Comparison of ENCODE assay signal across 1 cellular context in the genomic region with DNA sequence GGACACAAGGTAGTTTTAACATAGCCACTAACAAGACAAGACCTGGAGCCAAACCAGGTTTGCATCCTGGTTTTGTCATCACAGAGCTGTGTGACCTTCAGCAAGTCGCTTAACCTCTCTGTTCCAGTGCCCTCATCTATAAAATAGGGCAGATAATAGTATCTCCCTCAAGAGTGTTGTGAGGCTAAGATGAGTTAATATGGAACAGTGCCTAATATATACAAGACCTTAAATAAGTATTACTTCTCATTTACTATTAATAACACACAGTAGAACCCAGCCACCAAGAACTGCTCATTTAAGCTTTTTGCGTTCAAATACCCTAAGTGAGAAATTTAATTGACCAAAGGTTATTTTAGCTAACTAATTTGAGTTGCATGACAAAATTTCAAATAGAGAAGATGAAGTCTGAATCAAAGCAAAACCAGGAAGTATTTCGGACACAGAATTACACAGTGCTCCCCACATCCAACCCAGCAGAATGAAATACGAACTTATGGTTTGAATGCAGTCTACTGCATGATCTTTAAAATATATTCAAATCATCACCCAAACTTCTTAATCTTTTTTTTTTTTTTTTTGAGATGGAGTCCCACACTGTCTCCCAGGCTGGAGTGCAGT.
TF ChIP-seq lines count a peak whose summit lies in the region.

No MANE protein-coding gene starts in this region.

TF ChIP-seq in GM12878, 131 proteins besides CTCF, POLR2A, EP300 and RAD21 (continued from another document and continues in another):
- TF ChIP-seq CBX3 (IDR thresholded peaks at IDR 0.05; ENCODE audit: borderline replicate concordance, low read depth), result no peak
- no peak for TF ChIP-seq STAT1 (conservative IDR thresholded peaks at IDR 0.05)
- no peak for TF ChIP-seq POLR2AphosphoS2 (IDR thresholded peaks at IDR 0.05; ENCODE audit: low read depth, low read length)
- TF ChIP-seq PAX5 (IDR thresholded peaks at IDR 0.05; ENCODE audit: borderline replicate concordance, low read depth, low read length), result no peak
- no peak for TF ChIP-seq IKZF2 (IDR thresholded peaks at IDR 0.05)
- no peak for TF ChIP-seq LARP7 (IDR thresholded peaks at IDR 0.05)
- TF ChIP-seq EGR1 (IDR thresholded peaks at IDR 0.05; ENCODE audit: borderline replicate concordance in 1 of 2, low read depth in 2 of 2, low read length in 2 of 2), result no peak
- no peak for TF ChIP-seq BACH1 (IDR thresholded peaks at IDR 0.05; ENCODE audit: borderline replicate concordance)
- no peak for TF ChIP-seq EZH2 (IDR thresholded peaks at IDR 0.05; ENCODE audit: borderline replicate concordance, control insufficient read depth, low read depth, low read length)
- peak; percentile 21; the same call in 1 of the 2 replicates for TF ChIP-seq BCL11A (IDR thresholded peaks at IDR 0.05; ENCODE audit: low read depth, low read length)
- TF ChIP-seq, protein P1, sequence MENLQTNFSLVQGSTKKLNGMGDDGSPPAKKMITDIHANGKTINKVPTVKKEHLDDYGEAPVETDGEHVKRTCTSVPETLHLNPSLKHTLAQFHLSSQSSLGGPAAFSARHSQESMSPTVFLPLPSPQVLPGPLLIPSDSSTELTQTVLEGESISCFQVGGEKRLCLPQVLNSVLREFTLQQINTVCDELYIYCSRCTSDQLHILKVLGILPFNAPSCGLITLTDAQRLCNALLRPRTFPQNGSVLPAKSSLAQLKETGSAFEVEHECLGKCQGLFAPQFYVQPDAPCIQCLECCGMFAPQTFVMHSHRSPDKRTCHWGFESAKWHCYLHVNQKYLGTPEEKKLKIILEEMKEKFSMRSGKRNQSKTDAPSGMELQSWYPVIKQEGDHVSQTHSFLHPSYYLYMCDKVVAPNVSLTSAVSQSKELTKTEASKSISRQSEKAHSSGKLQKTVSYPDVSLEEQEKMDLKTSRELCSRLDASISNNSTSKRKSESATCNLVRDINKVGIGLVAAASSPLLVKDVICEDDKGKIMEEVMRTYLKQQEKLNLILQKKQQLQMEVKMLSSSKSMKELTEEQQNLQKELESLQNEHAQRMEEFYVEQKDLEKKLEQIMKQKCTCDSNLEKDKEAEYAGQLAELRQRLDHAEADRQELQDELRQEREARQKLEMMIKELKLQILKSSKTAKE (IDR thresholded peaks at IDR 0.05; ENCODE audit: low read depth, poor library complexity, severe bottlenecking), result peak; percentile 50
- TF ChIP-seq, protein P2, sequence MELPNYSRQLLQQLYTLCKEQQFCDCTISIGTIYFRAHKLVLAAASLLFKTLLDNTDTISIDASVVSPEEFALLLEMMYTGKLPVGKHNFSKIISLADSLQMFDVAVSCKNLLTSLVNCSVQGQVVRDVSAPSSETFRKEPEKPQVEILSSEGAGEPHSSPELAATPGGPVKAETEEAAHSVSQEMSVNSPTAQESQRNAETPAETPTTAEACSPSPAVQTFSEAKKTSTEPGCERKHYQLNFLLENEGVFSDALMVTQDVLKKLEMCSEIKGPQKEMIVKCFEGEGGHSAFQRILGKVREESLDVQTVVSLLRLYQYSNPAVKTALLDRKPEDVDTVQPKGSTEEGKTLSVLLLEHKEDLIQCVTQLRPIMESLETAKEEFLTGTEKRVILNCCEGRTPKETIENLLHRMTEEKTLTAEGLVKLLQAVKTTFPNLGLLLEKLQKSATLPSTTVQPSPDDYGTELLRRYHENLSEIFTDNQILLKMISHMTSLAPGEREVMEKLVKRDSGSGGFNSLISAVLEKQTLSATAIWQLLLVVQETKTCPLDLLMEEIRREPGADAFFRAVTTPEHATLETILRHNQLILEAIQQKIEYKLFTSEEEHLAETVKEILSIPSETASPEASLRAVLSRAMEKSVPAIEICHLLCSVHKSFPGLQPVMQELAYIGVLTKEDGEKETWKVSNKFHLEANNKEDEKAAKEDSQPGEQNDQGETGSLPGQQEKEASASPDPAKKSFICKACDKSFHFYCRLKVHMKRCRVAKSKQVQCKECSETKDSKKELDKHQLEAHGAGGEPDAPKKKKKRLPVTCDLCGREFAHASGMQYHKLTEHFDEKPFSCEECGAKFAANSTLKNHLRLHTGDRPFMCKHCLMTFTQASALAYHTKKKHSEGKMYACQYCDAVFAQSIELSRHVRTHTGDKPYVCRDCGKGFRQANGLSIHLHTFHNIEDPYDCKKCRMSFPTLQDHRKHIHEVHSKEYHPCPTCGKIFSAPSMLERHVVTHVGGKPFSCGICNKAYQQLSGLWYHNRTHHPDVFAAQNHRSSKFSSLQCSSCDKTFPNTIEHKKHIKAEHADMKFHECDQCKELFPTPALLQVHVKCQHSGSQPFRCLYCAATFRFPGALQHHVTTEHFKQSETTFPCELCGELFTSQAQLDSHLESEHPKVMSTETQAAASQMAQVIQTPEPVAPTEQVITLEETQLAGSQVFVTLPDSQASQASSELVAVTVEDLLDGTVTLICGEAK (IDR thresholded peaks at IDR 0.05; ENCODE audit: borderline replicate concordance), result no peak
- TF ChIP-seq, protein P3, sequence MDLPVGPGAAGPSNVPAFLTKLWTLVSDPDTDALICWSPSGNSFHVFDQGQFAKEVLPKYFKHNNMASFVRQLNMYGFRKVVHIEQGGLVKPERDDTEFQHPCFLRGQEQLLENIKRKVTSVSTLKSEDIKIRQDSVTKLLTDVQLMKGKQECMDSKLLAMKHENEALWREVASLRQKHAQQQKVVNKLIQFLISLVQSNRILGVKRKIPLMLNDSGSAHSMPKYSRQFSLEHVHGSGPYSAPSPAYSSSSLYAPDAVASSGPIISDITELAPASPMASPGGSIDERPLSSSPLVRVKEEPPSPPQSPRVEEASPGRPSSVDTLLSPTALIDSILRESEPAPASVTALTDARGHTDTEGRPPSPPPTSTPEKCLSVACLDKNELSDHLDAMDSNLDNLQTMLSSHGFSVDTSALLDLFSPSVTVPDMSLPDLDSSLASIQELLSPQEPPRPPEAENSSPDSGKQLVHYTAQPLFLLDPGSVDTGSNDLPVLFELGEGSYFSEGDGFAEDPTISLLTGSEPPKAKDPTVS (IDR thresholded peaks at IDR 0.05; ENCODE audit: low read depth, low read length), result no peak
- TF ChIP-seq ASH2L (IDR thresholded peaks at IDR 0.05; ENCODE audit: borderline replicate concordance, low read depth), result no peak
- no peak for TF ChIP-seq YY1 (IDR thresholded peaks at IDR 0.05; ENCODE audit: low read depth, low read length)
- TF ChIP-seq, protein P4, sequence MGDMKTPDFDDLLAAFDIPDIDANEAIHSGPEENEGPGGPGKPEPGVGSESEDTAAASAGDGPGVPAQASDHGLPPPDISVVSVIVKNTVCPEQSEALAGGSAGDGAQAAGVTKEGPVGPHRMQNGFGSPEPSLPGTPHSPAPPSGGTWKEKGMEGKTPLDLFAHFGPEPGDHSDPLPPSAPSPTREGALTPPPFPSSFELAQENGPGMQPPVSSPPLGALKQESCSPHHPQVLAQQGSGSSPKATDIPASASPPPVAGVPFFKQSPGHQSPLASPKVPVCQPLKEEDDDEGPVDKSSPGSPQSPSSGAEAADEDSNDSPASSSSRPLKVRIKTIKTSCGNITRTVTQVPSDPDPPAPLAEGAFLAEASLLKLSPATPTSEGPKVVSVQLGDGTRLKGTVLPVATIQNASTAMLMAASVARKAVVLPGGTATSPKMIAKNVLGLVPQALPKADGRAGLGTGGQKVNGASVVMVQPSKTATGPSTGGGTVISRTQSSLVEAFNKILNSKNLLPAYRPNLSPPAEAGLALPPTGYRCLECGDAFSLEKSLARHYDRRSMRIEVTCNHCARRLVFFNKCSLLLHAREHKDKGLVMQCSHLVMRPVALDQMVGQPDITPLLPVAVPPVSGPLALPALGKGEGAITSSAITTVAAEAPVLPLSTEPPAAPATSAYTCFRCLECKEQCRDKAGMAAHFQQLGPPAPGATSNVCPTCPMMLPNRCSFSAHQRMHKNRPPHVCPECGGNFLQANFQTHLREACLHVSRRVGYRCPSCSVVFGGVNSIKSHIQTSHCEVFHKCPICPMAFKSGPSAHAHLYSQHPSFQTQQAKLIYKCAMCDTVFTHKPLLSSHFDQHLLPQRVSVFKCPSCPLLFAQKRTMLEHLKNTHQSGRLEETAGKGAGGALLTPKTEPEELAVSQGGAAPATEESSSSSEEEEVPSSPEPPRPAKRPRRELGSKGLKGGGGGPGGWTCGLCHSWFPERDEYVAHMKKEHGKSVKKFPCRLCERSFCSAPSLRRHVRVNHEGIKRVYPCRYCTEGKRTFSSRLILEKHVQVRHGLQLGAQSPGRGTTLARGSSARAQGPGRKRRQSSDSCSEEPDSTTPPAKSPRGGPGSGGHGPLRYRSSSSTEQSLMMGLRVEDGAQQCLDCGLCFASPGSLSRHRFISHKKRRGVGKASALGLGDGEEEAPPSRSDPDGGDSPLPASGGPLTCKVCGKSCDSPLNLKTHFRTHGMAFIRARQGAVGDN (IDR thresholded peaks at IDR 0.05), result peak; percentile 29; the same call in 1 of the 2 replicates
- TF ChIP-seq SMARCA5 (IDR thresholded peaks at IDR 0.05), result peak; percentile 100
- TF ChIP-seq, protein P5, sequence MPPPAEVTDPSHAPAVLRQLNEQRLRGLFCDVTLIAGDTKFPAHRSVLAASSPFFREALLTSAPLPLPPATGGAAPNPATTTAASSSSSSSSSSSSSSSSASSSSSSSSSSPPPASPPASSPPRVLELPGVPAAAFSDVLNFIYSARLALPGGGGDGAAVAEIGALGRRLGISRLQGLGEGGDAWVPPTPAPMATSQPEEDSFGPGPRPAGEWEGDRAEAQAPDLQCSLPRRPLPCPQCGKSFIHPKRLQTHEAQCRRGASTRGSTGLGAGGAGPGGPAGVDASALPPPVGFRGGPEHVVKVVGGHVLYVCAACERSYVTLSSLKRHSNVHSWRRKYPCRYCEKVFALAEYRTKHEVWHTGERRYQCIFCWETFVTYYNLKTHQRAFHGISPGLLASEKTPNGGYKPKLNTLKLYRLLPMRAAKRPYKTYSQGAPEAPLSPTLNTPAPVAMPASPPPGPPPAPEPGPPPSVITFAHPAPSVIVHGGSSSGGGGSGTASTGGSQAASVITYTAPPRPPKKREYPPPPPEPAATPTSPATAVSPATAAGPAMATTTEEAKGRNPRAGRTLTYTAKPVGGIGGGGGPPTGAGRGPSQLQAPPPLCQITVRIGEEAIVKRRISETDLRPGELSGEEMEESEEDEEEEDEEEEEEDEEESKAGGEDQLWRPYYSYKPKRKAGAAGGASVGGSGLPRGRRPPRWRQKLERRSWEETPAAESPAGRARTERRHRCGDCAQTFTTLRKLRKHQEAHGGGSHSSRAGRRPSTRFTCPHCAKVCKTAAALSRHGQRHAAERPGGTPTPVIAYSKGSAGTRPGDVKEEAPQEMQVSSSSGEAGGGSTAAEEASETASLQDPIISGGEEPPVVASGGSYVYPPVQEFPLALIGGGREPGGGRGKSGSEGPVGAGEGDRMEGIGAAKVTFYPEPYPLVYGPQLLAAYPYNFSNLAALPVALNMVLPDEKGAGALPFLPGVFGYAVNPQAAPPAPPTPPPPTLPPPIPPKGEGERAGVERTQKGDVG (CRISPR knock-in tag; IDR thresholded peaks at IDR 0.05), result no peak
- TF ChIP-seq, protein P6, sequence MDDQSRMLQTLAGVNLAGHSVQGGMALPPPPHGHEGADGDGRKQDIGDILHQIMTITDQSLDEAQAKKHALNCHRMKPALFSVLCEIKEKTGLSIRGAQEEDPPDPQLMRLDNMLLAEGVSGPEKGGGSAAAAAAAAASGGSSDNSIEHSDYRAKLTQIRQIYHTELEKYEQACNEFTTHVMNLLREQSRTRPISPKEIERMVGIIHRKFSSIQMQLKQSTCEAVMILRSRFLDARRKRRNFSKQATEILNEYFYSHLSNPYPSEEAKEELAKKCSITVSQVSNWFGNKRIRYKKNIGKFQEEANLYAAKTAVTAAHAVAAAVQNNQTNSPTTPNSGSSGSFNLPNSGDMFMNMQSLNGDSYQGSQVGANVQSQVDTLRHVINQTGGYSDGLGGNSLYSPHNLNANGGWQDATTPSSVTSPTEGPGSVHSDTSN (IDR thresholded peaks at IDR 0.05; ENCODE audit: insufficient replicate concordance, low read depth, low read length), result no peak
- TF ChIP-seq, protein P7, sequence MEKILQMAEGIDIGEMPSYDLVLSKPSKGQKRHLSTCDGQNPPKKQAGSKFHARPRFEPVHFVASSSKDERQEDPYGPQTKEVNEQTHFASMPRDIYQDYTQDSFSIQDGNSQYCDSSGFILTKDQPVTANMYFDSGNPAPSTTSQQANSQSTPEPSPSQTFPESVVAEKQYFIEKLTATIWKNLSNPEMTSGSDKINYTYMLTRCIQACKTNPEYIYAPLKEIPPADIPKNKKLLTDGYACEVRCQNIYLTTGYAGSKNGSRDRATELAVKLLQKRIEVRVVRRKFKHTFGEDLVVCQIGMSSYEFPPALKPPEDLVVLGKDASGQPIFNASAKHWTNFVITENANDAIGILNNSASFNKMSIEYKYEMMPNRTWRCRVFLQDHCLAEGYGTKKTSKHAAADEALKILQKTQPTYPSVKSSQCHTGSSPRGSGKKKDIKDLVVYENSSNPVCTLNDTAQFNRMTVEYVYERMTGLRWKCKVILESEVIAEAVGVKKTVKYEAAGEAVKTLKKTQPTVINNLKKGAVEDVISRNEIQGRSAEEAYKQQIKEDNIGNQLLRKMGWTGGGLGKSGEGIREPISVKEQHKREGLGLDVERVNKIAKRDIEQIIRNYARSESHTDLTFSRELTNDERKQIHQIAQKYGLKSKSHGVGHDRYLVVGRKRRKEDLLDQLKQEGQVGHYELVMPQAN (conservative IDR thresholded peaks at IDR 0.05), result 0 out of 2 replicates have a peak, but pooled peaks have one; percentile 26
- no peak for TF ChIP-seq CHD2 (IDR thresholded peaks at IDR 0.05; ENCODE audit: borderline replicate concordance, low read depth, low read length)
- TF ChIP-seq POLR2AphosphoS5 (IDR thresholded peaks at IDR 0.05; ENCODE audit: low read length), result no peak
- no peak for TF ChIP-seq GABPA (IDR thresholded peaks at IDR 0.05; ENCODE audit: low read depth)
- no peak for TF ChIP-seq NRF1 (conservative IDR thresholded peaks at IDR 0.05; ENCODE audit: low read depth, low read length)
- 0 out of 2 replicates have a peak, but pooled peaks have one; percentile 39 for TF ChIP-seq NR2F1 (conservative IDR thresholded peaks at IDR 0.05)
- TF ChIP-seq, protein P8, sequence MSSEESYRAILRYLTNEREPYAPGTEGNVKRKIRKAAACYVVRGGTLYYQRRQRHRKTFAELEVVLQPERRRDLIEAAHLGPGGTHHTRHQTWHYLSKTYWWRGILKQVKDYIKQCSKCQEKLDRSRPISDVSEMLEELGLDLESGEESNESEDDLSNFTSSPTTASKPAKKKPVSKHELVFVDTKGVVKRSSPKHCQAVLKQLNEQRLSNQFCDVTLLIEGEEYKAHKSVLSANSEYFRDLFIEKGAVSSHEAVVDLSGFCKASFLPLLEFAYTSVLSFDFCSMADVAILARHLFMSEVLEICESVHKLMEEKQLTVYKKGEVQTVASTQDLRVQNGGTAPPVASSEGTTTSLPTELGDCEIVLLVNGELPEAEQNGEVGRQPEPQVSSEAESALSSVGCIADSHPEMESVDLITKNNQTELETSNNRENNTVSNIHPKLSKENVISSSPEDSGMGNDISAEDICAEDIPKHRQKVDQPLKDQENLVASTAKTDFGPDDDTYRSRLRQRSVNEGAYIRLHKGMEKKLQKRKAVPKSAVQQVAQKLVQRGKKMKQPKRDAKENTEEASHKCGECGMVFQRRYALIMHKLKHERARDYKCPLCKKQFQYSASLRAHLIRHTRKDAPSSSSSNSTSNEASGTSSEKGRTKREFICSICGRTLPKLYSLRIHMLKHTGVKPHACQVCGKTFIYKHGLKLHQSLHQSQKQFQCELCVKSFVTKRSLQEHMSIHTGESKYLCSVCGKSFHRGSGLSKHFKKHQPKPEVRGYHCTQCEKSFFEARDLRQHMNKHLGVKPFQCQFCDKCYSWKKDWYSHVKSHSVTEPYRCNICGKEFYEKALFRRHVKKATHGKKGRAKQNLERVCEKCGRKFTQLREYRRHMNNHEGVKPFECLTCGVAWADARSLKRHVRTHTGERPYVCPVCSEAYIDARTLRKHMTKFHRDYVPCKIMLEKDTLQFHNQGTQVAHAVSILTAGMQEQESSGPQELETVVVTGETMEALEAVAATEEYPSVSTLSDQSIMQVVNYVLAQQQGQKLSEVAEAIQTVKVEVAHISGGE (CRISPR knock-in tag; IDR thresholded peaks at IDR 0.05), result no peak
- 0 out of 2 replicates have a peak, but pooled peaks have one; percentile 22 for TF ChIP-seq ATF7 (IDR thresholded peaks at IDR 0.05; ENCODE audit: low read depth)
